ENCODE assay signal across 20 cellular contexts in the genomic region with DNA sequence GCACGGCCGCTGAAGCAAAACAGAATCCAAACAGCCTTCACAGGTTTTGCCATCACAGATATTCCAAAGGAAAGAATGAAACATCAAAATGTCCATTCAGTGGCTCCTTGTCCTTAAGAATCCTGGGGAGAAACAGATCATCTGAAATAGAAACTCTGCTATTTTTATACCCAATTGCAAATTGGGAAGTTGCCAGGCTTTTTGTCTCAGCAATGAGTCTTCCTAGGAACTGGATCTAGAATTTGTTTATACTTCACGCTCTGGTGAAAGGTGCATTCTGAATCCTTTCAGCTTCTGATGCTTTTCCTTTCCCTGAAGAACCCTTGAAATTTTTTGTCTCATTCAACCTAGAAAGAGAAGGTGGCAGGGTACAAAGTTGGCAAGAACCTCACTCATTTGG.
DNase-seq lines count a peak whose midpoint lies in the region; ATAC-seq, FAIRE-seq and TF ChIP-seq lines count a peak whose summit lies in the region.
"Had no signal": no experiment of that assay in that cellular context is flagged by ENCODE, and none has a peak within 500 bp of the region (broad histone marks: within the 10 kb centered on the region; RNA-seq: fewer than 3 reads in every experiment).

No MANE protein-coding gene starts in this region.

- no peak overlapping the region for H4K91ac ChIP-seq in mesenchymal stem cell (ENCODE audit: low read length)

- no peak overlapping the region for H3K23ac ChIP-seq in mesenchymal stem cell (ENCODE audit: low read length in 2 of 2)

- H3K36me3 ChIP-seq in bronchial epithelial cell (ENCODE audit: control insufficient read depth, insufficient read depth, low read length) (peaks cover 2% of the 10 kb centered on the region), mesenchymal stem cell (ENCODE audit: control insufficient read depth in 1 of 2, insufficient read depth in 2 of 2, low read depth in 1 of 2, low read length in 2 of 2) (peaks cover 2 to 25% of the 10 kb centered on the region in 2 experiments)
- H3K36me3 ChIP-seq: suprapubic skin had no signal

- H3K27me3 ChIP-seq in bronchial epithelial cell (ENCODE audit: control insufficient read depth, insufficient read depth, low read length) (no peaks in the 10 kb centered on the region), mesenchymal stem cell (ENCODE audit: control insufficient read depth in 1 of 2, insufficient read depth in 1 of 2, low read length in 2 of 2) (no peaks in the 10 kb centered on the region)
- H3K27me3 ChIP-seq: suprapubic skin had no signal

- H2AK5ac ChIP-seq in mesenchymal stem cell (ENCODE audit: low read length, severe bottlenecking), result no peak overlapping the region

- no peak overlapping the region for H3K4me3 Mint-ChIP-seq in T-cell
- H3K4me3 Mint-ChIP-seq: activated naive CD8-positive, alpha-beta T cell; central memory CD8-positive, alpha-beta T cell; immature natural killer cell; memory B cell; neural crest cell had no signal

- H3K9me3 ChIP-seq in mesenchymal stem cell (ENCODE audit: control insufficient read depth, low read length), result no peaks in the 10 kb centered on the region
- H3K9me3 ChIP-seq: suprapubic skin had no signal

- H3K14ac ChIP-seq in mesenchymal stem cell (ENCODE audit: low read length in 2 of 2), result no peak overlapping the region

- H2BK5ac ChIP-seq in mesenchymal stem cell (ENCODE audit: low read depth, low read length, poor library complexity, severe bottlenecking), result no peak overlapping the region

- H3K36me3 Mint-ChIP-seq in T-cell, result peaks cover 19% of the 10 kb centered on the region

- no peaks in the 10 kb centered on the region for H3K9me3 Mint-ChIP-seq in T-cell
- H3K9me3 Mint-ChIP-seq: central memory CD8-positive, alpha-beta T cell; immature natural killer cell; memory B cell; neural crest cell had no signal

- H3K4me1 Mint-ChIP-seq in T-cell, result no peaks in the 10 kb centered on the region
- H3K4me1 Mint-ChIP-seq: central memory CD8-positive, alpha-beta T cell; immature natural killer cell; memory B cell; neural crest cell had no signal

- no peak overlapping the region for H3K4me2 ChIP-seq in mesenchymal stem cell (ENCODE audit: low read length, poor library complexity, severe bottlenecking)

- no peak overlapping the region for H3K27ac ChIP-seq in mesenchymal stem cell (ENCODE audit: low read length, poor library complexity, severe bottlenecking)
- H3K27ac ChIP-seq: suprapubic skin had no signal

- no peak overlapping the region for H3K18ac ChIP-seq in mesenchymal stem cell (ENCODE audit: low read depth in 1 of 2, low read length in 2 of 2)

- no peak overlapping the region for H3K9ac ChIP-seq in mesenchymal stem cell (ENCODE audit: low read length)

- no peak overlapping the region for H4K8ac ChIP-seq in mesenchymal stem cell (ENCODE audit: low read length)

- H2BK12ac ChIP-seq in mesenchymal stem cell (ENCODE audit: low read length in 2 of 2), result no peak overlapping the region

- FAIRE-seq in bronchial epithelial cell (lab: Jason Lieb, UNC) (peak; percentile 28), RCC 7860 (lab: Jason Lieb, UNC) (no peak)

- DNase-seq in DMS53 (lab: John Stamatoyannopoulos, UW), result peak; percentile 41
- DNase-seq in NCI-H128 (lab: John Stamatoyannopoulos, UW; ENCODE audit: unreplicated experiment), result peak; percentile 2
- no peak for DNase-seq in bronchial epithelial cell (ENCODE audit: low read depth)
- DNase-seq in mesenchymal stem cell, result peak; percentile 61
- no peak for DNase-seq in RCC 7860 (ENCODE audit: low spot score)
- no peak for DNase-seq in T-cell
- DNase-seq: activated CD4-positive, alpha-beta T cell treated with anti-CD3 and anti-CD28 coated beads, Interleukin-2, amount 50 U/mL, for 1 hour; activated T-cell treated with anti-CD3 and anti-CD28 coated beads for 4 hours; immature natural killer cell; Kasumi-1; NCI-H2081; stimulated activated CD4-positive, alpha-beta T cell treated with anti-CD3 and anti-CD28 coated beads, Interleukin-1b, Interleukin-23, amount 100 ng/mL, for 48 hours; T-helper 9 cell had no signal

- CTCF ChIA-PET in T-cell (lab: Charles Lee), result no interaction called here

- H3K27me3 Mint-ChIP-seq in T-cell, result no peaks in the 10 kb centered on the region
- H3K27me3 Mint-ChIP-seq: activated naive CD8-positive, alpha-beta T cell; central memory CD8-positive, alpha-beta T cell; memory B cell had no signal

- H3K4me1 ChIP-seq in mesenchymal stem cell (ENCODE audit: control insufficient read depth, insufficient read depth, low read depth, low read length), result no peaks in the 10 kb centered on the region

- POLR2A ChIA-PET in T-cell (lab: Charles Lee), result no interaction called here

- no peak overlapping the region for H3K27ac Mint-ChIP-seq in T-cell
- H3K27ac Mint-ChIP-seq: activated naive CD8-positive, alpha-beta T cell; memory B cell had no signal

- ATAC-seq in GM21447 (IDR thresholded peaks at IDR 0.05; ENCODE audit: unreplicated experiment) (no peak), T-cell (replicated peaks in 1 of 4) (no peak), GM19455 (IDR thresholded peaks at IDR 0.05; ENCODE audit: unreplicated experiment) (no peak)

- H3K4me3 ChIP-seq in bronchial epithelial cell (ENCODE audit: low read depth, low read length) (no peak overlapping the region), mesenchymal stem cell (ENCODE audit: insufficient read depth in 1 of 2, low read depth in 1 of 2, low read length in 2 of 2) (no peak overlapping the region)
- H3K4me3 ChIP-seq: suprapubic skin had no signal

- no peak for TF ChIP-seq CTCF in bronchial epithelial cell (IDR thresholded peaks at IDR 0.05; ENCODE audit: insufficient read depth, low read length, severe bottlenecking)

- no peak overlapping the region for H2BK120ac ChIP-seq in mesenchymal stem cell (ENCODE audit: low read depth, low read length)

- no peak overlapping the region for H2BK15ac ChIP-seq in mesenchymal stem cell (ENCODE audit: low read depth, poor library complexity, severe bottlenecking)

- no peaks in the 10 kb centered on the region for H3K79me1 ChIP-seq in mesenchymal stem cell (replicated peaks; ENCODE audit: low read length, poor library complexity, severe bottlenecking)

- H3K4ac ChIP-seq in mesenchymal stem cell (ENCODE audit: low read depth in 1 of 2, low read length in 2 of 2), result no peak overlapping the region

- WGBS in mesenchymal stem cell, result 97% methylated on average over 3 of the region's 3 CpGs

- H2AFZ ChIP-seq in mesenchymal stem cell (ENCODE audit: low read depth, low read length), result no peak overlapping the region

Comparison
In these comparisons a context has a peak if more than half of its experiments do, and no peak if none do; other contexts are left out.
1. DNase-seq: peak in DMS53 (single experiment), NCI-H128 (single experiment) and mesenchymal stem cell (single experiment); none in bronchial epithelial cell (single experiment), RCC 7860 (single experiment) and T-cell (0 of 34).